ENCODE assay signal across 7 cellular contexts in the genomic region with DNA sequence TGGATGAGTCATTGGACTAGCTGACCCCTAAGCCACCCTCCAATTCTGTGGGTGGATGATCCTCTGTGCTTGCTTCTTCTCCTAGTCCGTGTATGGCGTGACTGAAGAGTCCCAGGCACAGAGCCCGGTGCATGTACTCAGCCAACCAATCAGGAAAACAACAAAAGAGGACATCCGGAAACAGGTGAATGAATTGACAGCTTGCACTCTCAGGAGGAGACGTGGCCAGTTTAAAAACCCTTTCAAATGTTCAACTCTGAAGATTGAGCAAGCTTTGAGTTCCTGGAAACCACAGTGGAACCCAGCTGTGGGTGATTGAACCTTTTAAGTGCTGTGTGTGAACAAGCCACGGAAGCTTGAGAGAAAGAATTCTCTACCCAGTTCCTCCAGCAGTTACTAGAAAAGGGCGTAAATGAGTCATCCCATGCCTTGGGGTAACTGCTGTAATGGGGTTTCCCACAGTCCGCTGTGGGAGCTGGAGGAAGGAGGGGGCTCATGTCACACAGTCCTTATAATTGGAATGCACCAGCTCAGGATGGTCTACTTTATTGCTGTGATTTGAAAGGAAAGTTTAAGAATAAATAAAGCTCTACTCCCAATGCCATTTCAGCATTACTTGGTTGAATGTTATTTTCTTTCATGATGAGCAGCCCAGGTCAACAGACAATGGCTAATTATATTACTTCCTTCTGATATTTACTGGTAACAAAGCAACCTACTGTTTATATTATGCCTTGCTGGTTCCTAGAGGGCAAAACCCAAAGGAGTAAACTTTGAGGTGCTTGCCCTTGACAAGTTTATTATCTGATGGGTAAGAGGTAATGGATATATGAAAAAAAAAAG.
DNase-seq lines count a peak whose midpoint lies in the region; ATAC-seq and TF ChIP-seq lines count a peak whose summit lies in the region.

No MANE protein-coding gene starts in this region.

- H3K36me3 Mint-ChIP-seq in activated naive CD8-positive, alpha-beta T cell treated with anti-CD3 and anti-CD28 coated beads, Interleukin-2, amount 10 ng/mL, durations not matched to agents 7 days and 5 days: peaks cover 4% of the 10 kb centered on the region

- peaks cover 13% of the 10 kb centered on the region for H3K27me3 Mint-ChIP-seq in activated naive CD8-positive, alpha-beta T cell treated with anti-CD3 and anti-CD28 coated beads, Interleukin-2, amount 10 ng/mL, durations not matched to agents 7 days and 5 days

- peak; percentile 40 for TF ChIP-seq POLR2A in GM18951 (IDR thresholded peaks at IDR 0.05; ENCODE audit: extremely low read depth, insufficient read depth, insufficient read length)

- TF ChIP-seq CTCF in RWPE1 (conservative IDR thresholded peaks at IDR 0.05; ENCODE audit: low read depth): no peak

- H3K27ac ChIP-seq in RWPE1: no peak overlapping the region

- peaks cover 2% of the 10 kb centered on the region for H3K9me3 Mint-ChIP-seq in activated naive CD8-positive, alpha-beta T cell treated with anti-CD3 and anti-CD28 coated beads, Interleukin-2, amount 10 ng/mL, durations not matched to agents 7 days and 5 days

- H3K4me1 Mint-ChIP-seq in activated naive CD8-positive, alpha-beta T cell treated with anti-CD3 and anti-CD28 coated beads, Interleukin-2, amount 10 ng/mL, durations not matched to agents 7 days and 5 days: peaks cover 70% of the 10 kb centered on the region

- CTCF ChIA-PET in RWPE1 (lab: Yijun Ruan, JAX): interaction anchor here (1.0 kb wide), 1 partner anchor 37 kb away, joined by 4 read pairs; no protein-coding TSS in a partner anchor

- peak; percentile 80 for ATAC-seq in HG03039 (IDR thresholded peaks at IDR 0.05; ENCODE audit: unreplicated experiment)
- peak; percentile 93 for ATAC-seq in activated naive CD8-positive, alpha-beta T cell treated with anti-CD3 and anti-CD28 coated beads, Interleukin-2, amount 10 ng/mL, durations not matched to agents 7 days and 5 days (ENCODE audit: low read depth)

- POLR2A ChIA-PET in RWPE1 (lab: Yijun Ruan, JAX; ENCODE audit: low non-redundant PET): no interaction called here
- POLR2A ChIA-PET in activated naive CD8-positive, alpha-beta T cell treated with anti-CD3 and anti-CD28 coated beads, Interleukin-2, amount 10 ng/mL, durations not matched to agents 7 days and 5 days (lab: Charles Lee): interaction anchor here (0.6 to 5.2 kb wide), 13 partner anchors 12 to 1014 kb away, joined by 3 to 52 read pairs (median 4); partner anchors contain the start of gene RIOX1

- in situ Hi-C loops in GM18951 (cut with MboI; ENCODE audit: low sequenced_read_pairs, unreplicated experiment): no loop called here

- peak overlapping the region; percentile 91 for H3K27ac Mint-ChIP-seq in activated naive CD8-positive, alpha-beta T cell treated with anti-CD3 and anti-CD28 coated beads, Interleukin-2, amount 10 ng/mL, durations not matched to agents 7 days and 5 days

- peak; percentile 28 for DNase-seq in RWPE1 (ENCODE audit: low spot score)
- peak; percentile 66 for DNase-seq in activated naive CD8-positive, alpha-beta T cell treated with anti-CD3 and anti-CD28 coated beads, Interleukin-2, amount 10 ng/mL, durations not matched to agents 7 days and 5 days
- DNase-seq in left kidney (ENCODE audit: low read depth, low spot score): peak; percentile 27
- peak; percentile 35 to 66 for DNase-seq in stimulated activated CD8-positive, alpha-beta memory T cell treated with anti-CD3 and anti-CD28 coated beads, Interleukin-7, amount 100 ng/mL, for 48 hours (ENCODE audit: extremely low read depth in 1 of 2, low read depth in 1 of 2)
- DNase-seq in NCI-H82 treated with DMSO at 0.1 percent for 48 hours (lab: John Stamatoyannopoulos, UW; ENCODE audit: unreplicated experiment): no peak

- H3K4me3 Mint-ChIP-seq in activated naive CD8-positive, alpha-beta T cell treated with anti-CD3 and anti-CD28 coated beads, Interleukin-2, amount 10 ng/mL, durations not matched to agents 7 days and 5 days: peak overlapping the region; percentile 67
